In genomic region chr9:93620881-93621820, GRCh38 we compare ENCODE assay signal across 17 cellular contexts. TPM values are rescaled to one million over a fixed set of nuclear protein-coding genes. Genes with fewer than 3 reads are reported as not detected.
DNase-seq lines count a peak whose midpoint lies in the region; ATAC-seq and TF ChIP-seq lines count a peak whose summit lies in the region.
"Had no signal": no experiment of that assay in that cellular context is flagged by ENCODE, and none has a peak within 500 bp of the region (broad histone marks: within the 10 kb centered on the region; RNA-seq: fewer than 3 reads in every experiment).

No MANE protein-coding gene starts in this region.

- H3K36me3 ChIP-seq in left lung: no peaks in the 10 kb centered on the region
- peaks cover 0 to 6% (median 2%) of the 10 kb centered on the region in 4 donors for H3K36me3 ChIP-seq in stomach
- H3K36me3 ChIP-seq: breast epithelium, SJCRH30 had no signal

- H3K4me3 ChIP-seq in left lung (no peak overlapping the region), stomach (no peak overlapping the region)
- H3K4me3 ChIP-seq: BLaER1 treated with 17β-estradiol and CSF1 and Interleukin-3, amounts not matched to agents 10 nM and 100 nM; breast epithelium; SJCRH30; smooth muscle cell had no signal

- DNase-seq in NCI-H345 (lab: John Stamatoyannopoulos, UW) (peak; percentile 4), NCI-H345 treated with DMSO at 0.1 percent for 48 hours (lab: John Stamatoyannopoulos, UW; ENCODE audit: unreplicated experiment) (no peak), left lung (no peak), stomach (peak; percentile 46), foreskin melanocyte (no peak), NCI-H187 (lab: John Stamatoyannopoulos, UW) (no peak)
- DNase-seq: NCI-H1436; NCI-H510A treated with DMSO at 0.1 percent for 48 hours; SJCRH30; stimulated activated CD8-positive, alpha-beta memory T cell treated with anti-CD3 and anti-CD28 coated beads, Interleukin-4, amount 100 ng/mL, for 48 hours had no signal

- H3K4me1 ChIP-seq in left lung: peaks cover 0 to 7% of the 10 kb centered on the region in 2 donors
- H3K4me1 ChIP-seq in stomach: peaks cover 24 to 65% (median 39%) of the 10 kb centered on the region in 4 donors
- H3K4me1 ChIP-seq: SJCRH30 had no signal

- intact Hi-C loops in left lung (cut with DNase I) (no loop called here), stomach (cut with DNase I; ENCODE audit: low total_unique reads) (no loop called here)

- no peak for TF ChIP-seq EP300 in stomach (IDR thresholded peaks at IDR 0.05)

- WGBS in stomach, 5 donors: 52 to 71% (median 69%) methylated on average over 11 to 14 of the region's 14 CpGs

- H3K9me3 ChIP-seq in left lung: no peaks in the 10 kb centered on the region
- no peaks in the 10 kb centered on the region for H3K9me3 ChIP-seq in stomach
- H3K9me3 ChIP-seq: breast epithelium, SJCRH30 had no signal

- H3K27ac ChIP-seq in VCaP: peak overlapping the region; percentile 49
- no peak overlapping the region for H3K27ac ChIP-seq in left lung
- no peak overlapping the region for H3K27ac ChIP-seq in stomach
- H3K27ac ChIP-seq: BLaER1 treated with 17β-estradiol and CSF1 and Interleukin-3, amounts not matched to agents 10 nM and 100 nM; breast epithelium; KMS-11; SJCRH30 had no signal

- TF ChIP-seq POLR2A in stomach (IDR thresholded peaks at IDR 0.05): no peak

- no peaks in the 10 kb centered on the region for H3K27me3 ChIP-seq in left lung
- H3K27me3 ChIP-seq in stomach: no peaks in the 10 kb centered on the region
- H3K27me3 ChIP-seq: BLaER1 treated with 17β-estradiol and CSF1 and Interleukin-3, amounts not matched to agents 10 nM and 100 nM; breast epithelium; SJCRH30 had no signal

- no peak for TF ChIP-seq CTCF in VCaP (conservative IDR thresholded peaks at IDR 0.05)
- no peak for TF ChIP-seq CTCF in left lung (IDR thresholded peaks at IDR 0.05)
- no peak for TF ChIP-seq CTCF in stomach (IDR thresholded peaks at IDR 0.05)

- peak; percentile 46 for ATAC-seq in left lung
- no peak for ATAC-seq in GM21515 (IDR thresholded peaks at IDR 0.05; ENCODE audit: unreplicated experiment)
- ATAC-seq: activated T-helper 17 cell treated with anti-CD3 and anti-CD28 coated beads, Interleukin-2, amount 50 U/mL, for 72 hours had no signal

RNA-seq across cellular contexts. Expression of gene PHF2, which starts 44.8 kb away (rescaled TPM):
- 10 to 100 TPM; 29.1 to 30.4 TPM for total RNA-seq in left lung
- 10 to 100 TPM; 15.2 to 58.0 (median 22.8) TPM for total RNA-seq in stomach
- 10 to 100 TPM; 14.2 to 17.5 (median 15.6) TPM for polyA plus RNA-seq in stomach

Comparison
In these comparisons a context has a peak if more than half of its experiments do, and no peak if none do; other contexts are left out.
1. DNase-seq: peak in NCI-H345 (single experiment) and stomach (single experiment); none in NCI-H345 treated with DMSO at 0.1 percent for 48 hours (single experiment), left lung (0 of 2), foreskin melanocyte (single experiment) and NCI-H187 (0 of 2).